ENCODE assay signal across 8 cellular contexts in genomic region chr2:121699421-121700328, GRCh38. TPM values are rescaled to one million over a fixed set of nuclear protein-coding genes. Genes with fewer than 3 reads are reported as not detected.
DNase-seq lines count a peak whose midpoint lies in the region; ATAC-seq, FAIRE-seq and TF ChIP-seq lines count a peak whose summit lies in the region.

No MANE protein-coding gene starts in this region.

- no peaks in the 10 kb centered on the region for H3K36me3 ChIP-seq in CD8-positive, alpha-beta memory T cell (ENCODE audit: insufficient read depth, low read length)
- H3K36me3 ChIP-seq in astrocyte (ENCODE audit: insufficient read depth, low read length) (no peaks in the 10 kb centered on the region), left lung (no peaks in the 10 kb centered on the region)

- POLR2A ChIA-PET in CD8-positive, alpha-beta memory T cell (lab: Charles Lee): interaction anchor here (0.5 to 2.9 kb wide), 8 partner anchors 37 to 266 kb away, joined by 3 to 44 read pairs (median 6); partner anchors contain the start of genes CLASP1, NIFK and RNU4ATAC

- no peak for FAIRE-seq in astrocyte (lab: Jason Lieb, UNC)

- no peaks in the 10 kb centered on the region for H3K9me3 Mint-ChIP-seq in CD8-positive, alpha-beta memory T cell
- no peaks in the 10 kb centered on the region for H3K9me3 Mint-ChIP-seq in astrocyte (ENCODE audit: unreplicated experiment)

- peak overlapping the region; percentile 85 for H3K27ac ChIP-seq in CD8-positive, alpha-beta memory T cell (ENCODE audit: low read depth, low read length)
- H3K27ac ChIP-seq in astrocyte (ENCODE audit: low read depth, low read length): peak overlapping the region; percentile 14
- H3K27ac ChIP-seq in left lung: peak overlapping the region in 1 of 2 donors; percentile 63

- no peaks in the 10 kb centered on the region for H3K9me3 ChIP-seq in CD8-positive, alpha-beta memory T cell (ENCODE audit: low read length)
- H3K9me3 ChIP-seq in astrocyte (ENCODE audit: insufficient read depth, low read depth, low read length) (no peaks in the 10 kb centered on the region), left lung (no peaks in the 10 kb centered on the region)

- no peaks in the 10 kb centered on the region for H3K27me3 ChIP-seq in CD8-positive, alpha-beta memory T cell (ENCODE audit: insufficient read depth, low read length, poor library complexity, severe bottlenecking)
- no peaks in the 10 kb centered on the region for H3K27me3 ChIP-seq in astrocyte (ENCODE audit: insufficient read depth, low read length)
- no peaks in the 10 kb centered on the region for H3K27me3 ChIP-seq in left lung

- peak overlapping the region; percentile 58 for H3K4me3 ChIP-seq in CD8-positive, alpha-beta memory T cell (ENCODE audit: low read length)
- no peak overlapping the region for H3K4me3 ChIP-seq in astrocyte (ENCODE audit: insufficient read depth, low read depth, low read length)
- H3K4me3 ChIP-seq in left lung: peak overlapping the region in 1 of 2 donors; percentile 2

- no peaks in the 10 kb centered on the region for H3K79me2 ChIP-seq in astrocyte (ENCODE audit: insufficient read depth, low read length)

- CTCF ChIA-PET in CD8-positive, alpha-beta memory T cell (lab: Charles Lee): interaction anchor here (0.8 to 3.8 kb wide), 12 partner anchors 8 to 279 kb away, joined by 3 to 23 read pairs (median 4); partner anchors contain the start of genes NIFK and RNU4ATAC

- H3K27ac Mint-ChIP-seq in CD8-positive, alpha-beta memory T cell: peak overlapping the region; percentile 97 to 100 (median 99)
- peak overlapping the region; percentile 97 for H3K27ac Mint-ChIP-seq in astrocyte (ENCODE audit: unreplicated experiment)

- H3K4me1 ChIP-seq in CD8-positive, alpha-beta memory T cell (ENCODE audit: insufficient read depth, low read length): peaks cover 31% of the 10 kb centered on the region
- H3K4me1 ChIP-seq in astrocyte (ENCODE audit: insufficient read depth, low read length) (peaks cover 28% of the 10 kb centered on the region), left lung (peaks cover 14 to 33% of the 10 kb centered on the region in 2 donors)

- peak overlapping the region; percentile 29 for H2AFZ ChIP-seq in astrocyte (ENCODE audit: low read depth, low read length)

- peaks cover 41 to 49% (median 49%) of the 10 kb centered on the region in 3 donors for H3K4me1 Mint-ChIP-seq in CD8-positive, alpha-beta memory T cell
- H3K4me1 Mint-ChIP-seq in astrocyte (ENCODE audit: low read depth, unreplicated experiment): peaks cover 42% of the 10 kb centered on the region

- intact Hi-C loops in left lung (cut with DNase I): no loop called here

- TF ChIP-seq CTCF in astrocyte (IDR thresholded peaks at IDR 0.05; ENCODE audit: insufficient read depth, low read depth, low read length) (no peak), left lung (IDR thresholded peaks at IDR 0.05) (no peak)

- no peak overlapping the region for H3K9ac ChIP-seq in astrocyte (ENCODE audit: low read length)

- peak overlapping the region; percentile 73 to 91 (median 87) for H3K4me3 Mint-ChIP-seq in CD8-positive, alpha-beta memory T cell
- peak overlapping the region; percentile 54 for H3K4me3 Mint-ChIP-seq in astrocyte (ENCODE audit: unreplicated experiment)

- H3K4me2 ChIP-seq in astrocyte (ENCODE audit: low read length): peak overlapping the region; percentile 55

- no peaks in the 10 kb centered on the region for H3K27me3 Mint-ChIP-seq in CD8-positive, alpha-beta memory T cell
- no peaks in the 10 kb centered on the region for H3K27me3 Mint-ChIP-seq in astrocyte (ENCODE audit: low read depth, unreplicated experiment)

- no peaks in the 10 kb centered on the region for H3K36me3 Mint-ChIP-seq in CD8-positive, alpha-beta memory T cell
- H3K36me3 Mint-ChIP-seq in astrocyte (ENCODE audit: low read depth, unreplicated experiment): no peaks in the 10 kb centered on the region

- peak; percentile 74 to 96 (median 85) for DNase-seq in CD8-positive, alpha-beta memory T cell
- DNase-seq in HT-29 (ENCODE audit: low spot score) (peak; percentile 85), T-helper 22 cell (ENCODE audit: low read depth) (peak; percentile 89), astrocyte (ENCODE audit: low read depth) (peak; percentile 76), left lung (peak in 1 of 2 donors; percentile 66), NCI-H446 (lab: John Stamatoyannopoulos, UW) (no peak)
- DNase-seq in stimulated activated CD8-positive, alpha-beta memory T cell treated with anti-CD3 and anti-CD28 coated beads, Interleukin-2, amount 100 ng/mL, for 48 hours (ENCODE audit: low read depth in 2 of 2): peak; percentile 76

- ATAC-seq in GM21447 (IDR thresholded peaks at IDR 0.05; ENCODE audit: unreplicated experiment): peak; percentile 99
- peak; percentile 63 for ATAC-seq in left lung

- no peaks in the 10 kb centered on the region for H4K20me1 ChIP-seq in astrocyte (ENCODE audit: insufficient read depth, low read length)

RNA-seq across cellular contexts. Expression of gene NIFK, which starts 37.0 kb away (rescaled TPM):
- total RNA-seq in CD8-positive, alpha-beta memory T cell: 100 to 1,000 TPM; 167 to 169 TPM
- 54.4 TPM for polyA plus RNA-seq in CD8-positive, alpha-beta memory T cell
- total RNA-seq in HT-29 (2014; rRNA removed; shearing (Covaris generic)): 25.9 and 28.4 TPM in 2 replicates
- total RNA-seq in astrocyte: 66.7 and 75.0 TPM in 2 replicates
- total RNA-seq in left lung: 10 to 100 TPM; 34.6 to 46.2 TPM

RNA-seq across cellular contexts. Expression of gene CLASP1, which starts 50.4 kb away (rescaled TPM):
- 10 to 100 TPM; 62.6 to 66.0 TPM for total RNA-seq in CD8-positive, alpha-beta memory T cell
- 22.2 TPM for polyA plus RNA-seq in CD8-positive, alpha-beta memory T cell
- 27.9 and 29.2 TPM in 2 replicates for total RNA-seq in HT-29 (2014; rRNA removed; shearing (Covaris generic))
- total RNA-seq in astrocyte: 50.6 and 56.7 TPM in 2 replicates
- 10 to 100 TPM; 42.9 to 51.7 TPM for total RNA-seq in left lung

RNA-seq across cellular contexts. Expression of gene TSN, which starts 55.8 kb away (rescaled TPM):
- total RNA-seq in CD8-positive, alpha-beta memory T cell: 10 to 100 TPM; 88.0 to 90.4 TPM
- 74.9 TPM for polyA plus RNA-seq in CD8-positive, alpha-beta memory T cell
- total RNA-seq in HT-29 (2014; rRNA removed; shearing (Covaris generic)): 31.6 and 43.8 TPM in 2 replicates
- total RNA-seq in astrocyte (60.3 and 68.2 TPM in 2 replicates), left lung (10 to 100 TPM; 51.3 to 56.9 TPM)

Comparison
In these comparisons a context has a peak if more than half of its experiments do, and no peak if none do; other contexts are left out.
1. DNase-seq: peak in CD8-positive, alpha-beta memory T cell (5 of 5), HT-29 (single experiment), T-helper 22 cell (single experiment), astrocyte (single experiment) and stimulated activated CD8-positive, alpha-beta memory T cell treated with anti-CD3 and anti-CD28 coated beads, Interleukin-2, amount 100 ng/mL, for 48 hours (2 of 2); none in NCI-H446 (0 of 2).